Comparison of ENCODE assay signal across 9 cellular contexts in the genomic region with DNA sequence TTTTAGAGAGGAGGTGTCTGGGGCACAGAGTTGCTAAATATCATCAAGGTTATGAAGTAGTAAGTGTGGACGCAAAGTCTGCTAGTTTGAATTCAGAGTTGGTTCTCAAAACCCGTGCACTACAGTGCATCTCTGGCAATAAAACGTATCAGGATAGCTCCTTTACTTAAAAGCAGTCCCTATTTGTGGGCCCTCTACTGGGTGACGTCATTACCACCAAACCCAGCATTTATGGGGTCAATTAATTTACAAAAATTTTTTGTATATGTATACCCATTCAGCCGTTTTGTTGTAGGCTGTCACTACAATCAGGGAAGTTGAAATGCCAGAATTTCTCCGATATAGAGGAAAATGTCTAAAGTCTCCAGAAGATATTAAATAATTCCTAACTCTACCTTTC. TPM values are rescaled to one million over a fixed set of nuclear protein-coding genes. Genes with fewer than 3 reads are reported as not detected.
"Had no signal": no experiment of that assay in that cellular context is flagged by ENCODE, and none has a peak within 500 bp of the region (broad histone marks: within the 10 kb centered on the region; RNA-seq: fewer than 3 reads in every experiment).

No MANE protein-coding gene starts in this region.

- FAIRE-seq: G401.6, GM12878, GM12891, GM12892, GM18507, GM19239 had no signal

- DNase-seq: GDM1, GF-D8 had no signal

- ATAC-seq: GM12878 had no signal

- H3K4me3 ChIP-seq: GM12878 had no signal

RNA-seq across cellular contexts. Expression of a gene that starts 8.8 kb away (rescaled TPM):
- total RNA-seq: G401, GM12878 had no signal
- polyA plus RNA-seq: GM12878 had no signal

RNA-seq across cellular contexts. Expression of a gene that starts 17.5 kb away (rescaled TPM):
- total RNA-seq: G401, GM12878 had no signal
- polyA plus RNA-seq: GM12878 had no signal
